19 cellular contexts compared by ENCODE assay signal in genomic region chr10:33506391-33506790, GRCh38.
DNase-seq lines count a peak whose midpoint lies in the region; ATAC-seq, FAIRE-seq and TF ChIP-seq lines count a peak whose summit lies in the region.
"Had no signal": no experiment of that assay in that cellular context is flagged by ENCODE, and none has a peak within 500 bp of the region (broad histone marks: within the 10 kb centered on the region; RNA-seq: fewer than 3 reads in every experiment).

No MANE protein-coding gene starts in this region.

- H3K27me3 ChIP-seq in astrocyte (ENCODE audit: insufficient read depth, low read length) (no peaks in the 10 kb centered on the region), H7 (ENCODE audit: control insufficient read depth, insufficient read depth, low read length) (no peaks in the 10 kb centered on the region), tibial nerve (no peaks in the 10 kb centered on the region)

- H3K36me3 ChIP-seq in astrocyte (ENCODE audit: insufficient read depth, low read length) = no peaks in the 10 kb centered on the region
- no peaks in the 10 kb centered on the region for H3K36me3 ChIP-seq in H7 (replicated peaks; ENCODE audit: control insufficient read depth, insufficient read depth, low read length)
- H3K36me3 ChIP-seq in tibial nerve = no peaks in the 10 kb centered on the region

- no peaks in the 10 kb centered on the region for H3K9me3 ChIP-seq in astrocyte (ENCODE audit: insufficient read depth, low read depth, low read length)
- H3K9me3 ChIP-seq in tibial nerve = no peaks in the 10 kb centered on the region

- no peaks in the 10 kb centered on the region for H3K79me2 ChIP-seq in astrocyte (ENCODE audit: insufficient read depth, low read length)

- no peak for TF ChIP-seq EP300 in tibial nerve (IDR thresholded peaks at IDR 0.05)

- no peak for FAIRE-seq in astrocyte (lab: Jason Lieb, UNC)

- no peak for TF ChIP-seq CTCF in astrocyte (IDR thresholded peaks at IDR 0.05; ENCODE audit: insufficient read depth, low read depth, low read length)
- no peak for TF ChIP-seq CTCF in tibial nerve (IDR thresholded peaks at IDR 0.05)

- H3K4me3 ChIP-seq in astrocyte (ENCODE audit: insufficient read depth, low read depth, low read length) (no peak overlapping the region), H7 (ENCODE audit: insufficient read depth, low read depth, low read length) (no peak overlapping the region), tibial nerve (no peak overlapping the region)
- H3K4me3 ChIP-seq: GM23338, PC-9 had no signal

- DNase-seq in astrocyte (ENCODE audit: low read depth) (peak; percentile 11), lung microvascular endothelial cell (ENCODE audit: low read depth in 2 of 2) (peak; percentile 2 to 56), H7 (no peak), tibial nerve (ENCODE audit: low spot score in 2 of 2) (no peak), NCI-H748 (lab: John Stamatoyannopoulos, UW; ENCODE audit: unreplicated experiment) (no peak), caudate nucleus (lab: John Stamatoyannopoulos, UW) (no peak)
- DNase-seq: DMS79, NCI-H1105, NCI-H1694 treated with DMSO at 0.1 percent for 48 hours, NCI-H2227 treated with DMSO at 0.1 percent for 48 hours, NCI-H510A treated with DMSO at 0.1 percent for 48 hours, NCI-H82, PC-9, SIG-M5 had no signal

- H3K27ac Mint-ChIP-seq in astrocyte (ENCODE audit: unreplicated experiment) = no peak overlapping the region
- H3K27ac Mint-ChIP-seq: GM23338 had no signal

- no peaks in the 10 kb centered on the region for H4K20me1 ChIP-seq in astrocyte (ENCODE audit: insufficient read depth, low read length)

- peaks cover 5% of the 10 kb centered on the region for H3K36me3 Mint-ChIP-seq in astrocyte (ENCODE audit: low read depth, unreplicated experiment)

- TF ChIP-seq POLR2A in tibial nerve (IDR thresholded peaks at IDR 0.05) = no peak

- ATAC-seq in GM19372 (IDR thresholded peaks at IDR 0.05; ENCODE audit: low read depth, unreplicated experiment) = peak; percentile 6
- ATAC-seq: GM23338, SK-N-SH treated with all-trans-retinoic acid at 6 μM for 48 hours had no signal

- peaks cover 12% of the 10 kb centered on the region for H3K9me3 Mint-ChIP-seq in astrocyte (ENCODE audit: unreplicated experiment)

- H2AFZ ChIP-seq in astrocyte (ENCODE audit: low read depth, low read length) = no peak overlapping the region
- H2AFZ ChIP-seq: GM23338, PC-9 had no signal

- H3K27ac ChIP-seq in astrocyte (ENCODE audit: low read depth, low read length) = no peak overlapping the region
- no peak overlapping the region for H3K27ac ChIP-seq in tibial nerve
- no peak overlapping the region for H3K27ac ChIP-seq in caudate nucleus (ENCODE audit: low read depth, low read length)
- H3K27ac ChIP-seq: C4-2B, PC-9, RWPE1 had no signal

- H3K4me3 Mint-ChIP-seq in astrocyte (ENCODE audit: unreplicated experiment) = no peak overlapping the region
- H3K4me3 Mint-ChIP-seq: GM23338 had no signal

- no peak overlapping the region for H3K4me2 ChIP-seq in astrocyte (ENCODE audit: low read length)
- H3K4me2 ChIP-seq: GM23338, PC-9 had no signal

- H3K4me1 ChIP-seq in astrocyte (ENCODE audit: insufficient read depth, low read length) = peaks cover 21% of the 10 kb centered on the region
- peaks cover 0 to 14% (median 0%) of the 10 kb centered on the region in 4 donors for H3K4me1 ChIP-seq in tibial nerve

- H3K4me1 Mint-ChIP-seq in astrocyte (ENCODE audit: low read depth, unreplicated experiment) = peaks cover 12% of the 10 kb centered on the region

- 69 to 73% methylated on average over 2 of the region's 2 CpGs for WGBS in tibial nerve, 2 donors

- H3K27me3 Mint-ChIP-seq in astrocyte (ENCODE audit: low read depth, unreplicated experiment) = peaks cover 2% of the 10 kb centered on the region

- no peak overlapping the region for H3K9ac ChIP-seq in astrocyte (ENCODE audit: low read length)

Comparison
In these comparisons a context has a peak if more than half of its experiments do, and no peak if none do; other contexts are left out.
1. DNase-seq: peak in astrocyte (single experiment) and lung microvascular endothelial cell (2 of 2); none in H7 (single experiment), tibial nerve (0 of 2), NCI-H748 (single experiment) and caudate nucleus (0 of 61).